ENCODE assay signal across 13 cellular contexts in genomic region chr11:115561116-115561515, GRCh38. TPM values are rescaled to one million over a fixed set of nuclear protein-coding genes. Genes with fewer than 3 reads are reported as not detected.
A peak's percentile ranks its signal among the peaks of the same experiment; 100 is the strongest.
DNase-seq lines count a peak whose midpoint lies in the region; ATAC-seq and TF ChIP-seq lines count a peak whose summit lies in the region.
"Had no signal": no experiment of that assay in that cellular context is flagged by ENCODE, and none has a peak within 500 bp of the region (broad histone marks: within the 10 kb centered on the region; RNA-seq: fewer than 3 reads in every experiment).

No MANE protein-coding gene starts in this region.

- H3K27ac Mint-ChIP-seq in neural crest cell (ENCODE audit: unreplicated experiment), result peak overlapping the region; percentile 65
- H3K27ac Mint-ChIP-seq: CD4-positive, alpha-beta memory T cell; HFFc6 had no signal

- peaks cover 18% of the 10 kb centered on the region for H3K4me1 Mint-ChIP-seq in neural crest cell
- H3K4me1 Mint-ChIP-seq: CD4-positive, alpha-beta memory T cell had no signal

- H3K4me3 Mint-ChIP-seq in neural crest cell, result peak overlapping the region; percentile 4
- H3K4me3 Mint-ChIP-seq: CD4-positive, alpha-beta memory T cell; HFFc6 had no signal

- no peak for ATAC-seq in HG02623 (IDR thresholded peaks at IDR 0.05; ENCODE audit: unreplicated experiment)

- no peaks in the 10 kb centered on the region for H3K27me3 Mint-ChIP-seq in neural crest cell (ENCODE audit: low read depth)
- H3K27me3 Mint-ChIP-seq: CD4-positive, alpha-beta memory T cell had no signal

- TF ChIP-seq CTCF in neural crest cell (conservative IDR thresholded peaks at IDR 0.05), result no peak

- DNase-seq in RPMI7951 (ENCODE audit: low read depth), result peak; percentile 47
- DNase-seq in foreskin melanocyte, result peak; percentile 99
- no peak for DNase-seq in neural crest cell (ENCODE audit: low read depth, low spot score)
- no peak for DNase-seq in activated CD4-positive, alpha-beta T cell treated with anti-CD3 and anti-CD28 coated beads, Interleukin-2, amount 50 U/mL, for 4 hours
- no peak for DNase-seq in nucleus accumbens (lab: John Stamatoyannopoulos, UW)
- DNase-seq: C1 segment of cervical spinal cord; Caco-2; CD4-positive, alpha-beta memory T cell; DMS153; DND-41; GOT3; HFFc6 had no signal

- H3K36me3 Mint-ChIP-seq in neural crest cell (ENCODE audit: low read depth), result no peaks in the 10 kb centered on the region
- H3K36me3 Mint-ChIP-seq: CD4-positive, alpha-beta memory T cell had no signal

- peaks cover 2% of the 10 kb centered on the region for H3K9me3 Mint-ChIP-seq in neural crest cell

RNA-seq across cellular contexts. Expression of gene CADM1, which starts 56.9 kb away (rescaled TPM):
- 63.0 and 68.9 TPM in 2 replicates for total RNA-seq in RPMI7951 (2014; rRNA removed; shearing (Covaris generic))
- total RNA-seq in neural crest cell, result 112 and 121 TPM in 2 replicates
- total RNA-seq: HFFc6 had no signal

Comparison
In these comparisons a context has a peak if more than half of its experiments do, and no peak if none do; other contexts are left out.
1. DNase-seq: peak in RPMI7951 (single experiment) and foreskin melanocyte (single experiment); none in neural crest cell (single experiment), activated CD4-positive, alpha-beta T cell treated with anti-CD3 and anti-CD28 coated beads, Interleukin-2, amount 50 U/mL, for 4 hours (0 of 2) and nucleus accumbens (0 of 56).